22 cellular contexts compared by ENCODE assay signal in genomic region chr3:49845694-49846093, GRCh38. TPM values are rescaled to one million over a fixed set of nuclear protein-coding genes. Genes with fewer than 3 reads are reported as not detected.
"Had no signal": no experiment of that assay in that cellular context is flagged by ENCODE, and none has a peak within 500 bp of the region (broad histone marks: within the 10 kb centered on the region; RNA-seq: fewer than 3 reads in every experiment).

No MANE protein-coding gene starts in this region.

- H3K4me1 Mint-ChIP-seq: immature natural killer cell; naive thymus-derived CD8-positive, alpha-beta T cell; neural crest cell had no signal

- H3K36me3 ChIP-seq: sigmoid colon, uterus had no signal

- H3K36me3 Mint-ChIP-seq: type B pancreatic cell had no signal

- H3K4me3 ChIP-seq: esophagus squamous epithelium, gastroesophageal sphincter, sigmoid colon, skin epidermis, uterus had no signal

- H3K27me3 ChIP-seq: esophagus squamous epithelium, gastroesophageal sphincter, sigmoid colon, uterus had no signal

- ATAC-seq: effector memory CD8-positive, alpha-beta T cell; gastroesophageal sphincter; left ventricle myocardium superior; naive thymus-derived CD8-positive, alpha-beta T cell had no signal

- H3K27ac ChIP-seq: esophagus squamous epithelium, gastroesophageal sphincter, sigmoid colon, skin epidermis, uterus had no signal

- H3K9me3 ChIP-seq: esophagus squamous epithelium, gastroesophageal sphincter, sigmoid colon, uterus had no signal

- DNase-seq: cerebellar nuclear complex; effector memory CD8-positive, alpha-beta T cell; esophagus squamous epithelium; foreskin fibroblast; glutamatergic neuron; immature natural killer cell; left ventricle myocardium superior; mesendoderm; naive thymus-derived CD8-positive, alpha-beta T cell; occipital lobe; sigmoid colon; stimulated activated CD4-positive, alpha-beta T cell treated with anti-CD3 and anti-CD28 coated beads, Interleukin-12 subunit alpha, Interleukin-12 subunit beta, amount 100 ng/mL, for 4 hours; stimulated activated naive CD4-positive, alpha-beta T cell; uterus had no signal

- H3K27me3 Mint-ChIP-seq: dendritic cell treated with granulocyte-macrophage colony-stimulating factor and Interleukin-4, amounts not matched to agents 40 ng/mL and 50 ng/mL, for 4 days; effector memory CD8-positive, alpha-beta T cell; naive thymus-derived CD8-positive, alpha-beta T cell; type B pancreatic cell had no signal

- H3K9me3 Mint-ChIP-seq: dendritic cell treated with granulocyte-macrophage colony-stimulating factor and Interleukin-4, amounts not matched to agents 40 ng/mL and 50 ng/mL, for 4 days; effector memory CD8-positive, alpha-beta T cell; immature natural killer cell; naive thymus-derived CD8-positive, alpha-beta T cell; neural crest cell; type B pancreatic cell had no signal

- H3K27ac Mint-ChIP-seq: dendritic cell treated with granulocyte-macrophage colony-stimulating factor and Interleukin-4, amounts not matched to agents 40 ng/mL and 50 ng/mL, for 4 days; effector memory CD8-positive, alpha-beta T cell; immature natural killer cell; type B pancreatic cell had no signal

- H3K4me3 Mint-ChIP-seq: dendritic cell treated with granulocyte-macrophage colony-stimulating factor and Interleukin-4, amounts not matched to agents 40 ng/mL and 50 ng/mL, for 4 days; effector memory CD8-positive, alpha-beta T cell; immature natural killer cell; naive thymus-derived CD8-positive, alpha-beta T cell; neural crest cell; type B pancreatic cell had no signal

- H3K4me1 ChIP-seq: sigmoid colon, uterus had no signal

RNA-seq across cellular contexts. Expression of gene CAMKV, which starts 24.0 kb away (rescaled TPM):
- total RNA-seq: epithelial cell of proximal tubule; gastroesophageal sphincter; left ventricle myocardium superior; naive thymus-derived CD8-positive, alpha-beta T cell; sigmoid colon had no signal

RNA-seq across cellular contexts. Expression of gene CDHR4, which starts 46.0 kb away (rescaled TPM):
- total RNA-seq: epithelial cell of proximal tubule; esophagus squamous epithelium; left ventricle myocardium superior; lung microvascular endothelial cell; naive thymus-derived CD8-positive, alpha-beta T cell; occipital lobe; pulmonary artery endothelial cell had no signal
